Comparison of ENCODE assay signal across 2 cellular contexts in genomic region chr20:17579369-17580039, GRCh38.
TF ChIP-seq lines count a peak whose summit lies in the region.

No MANE protein-coding gene starts in this region.

TF ChIP-seq in IMR-90, 13 proteins besides CTCF, POLR2A, EP300 and RAD21:
- TF ChIP-seq MXI1 (IDR thresholded peaks at IDR 0.05; ENCODE audit: borderline replicate concordance, low read depth, low read length): no peak
- TF ChIP-seq MAZ (IDR thresholded peaks at IDR 0.05; ENCODE audit: borderline replicate concordance, low read depth, low read length): no peak
- no peak for TF ChIP-seq NFE2L2 (IDR thresholded peaks at IDR 0.05; ENCODE audit: low read depth, low read length)
- TF ChIP-seq ELK1 (IDR thresholded peaks at IDR 0.05; ENCODE audit: borderline replicate concordance, low read depth, low read length): no peak
- no peak for TF ChIP-seq CEBPB (IDR thresholded peaks at IDR 0.05; ENCODE audit: low read depth, low read length)
- no peak for TF ChIP-seq BHLHE40 (IDR thresholded peaks at IDR 0.05; ENCODE audit: low read depth, low read length)

TF ChIP-seq in neural cell, 6 proteins besides CTCF, POLR2A, EP300 and RAD21 (continued from another document):
- TF ChIP-seq POLR2AphosphoS5 (IDR thresholded peaks at IDR 0.05): no peak
- TF ChIP-seq REST (IDR thresholded peaks at IDR 0.05; ENCODE audit: borderline replicate concordance): no peak
- TF ChIP-seq SMC3 (conservative IDR thresholded peaks at IDR 0.05; ENCODE audit: poor library complexity): no peak
- no peak for TF ChIP-seq EZH2 (IDR thresholded peaks at IDR 0.05; ENCODE audit: borderline replicate concordance, insufficient read depth, low read length, poor library complexity, severe bottlenecking)
